ENCODE assay signal across 1 cellular context in the genomic region with DNA sequence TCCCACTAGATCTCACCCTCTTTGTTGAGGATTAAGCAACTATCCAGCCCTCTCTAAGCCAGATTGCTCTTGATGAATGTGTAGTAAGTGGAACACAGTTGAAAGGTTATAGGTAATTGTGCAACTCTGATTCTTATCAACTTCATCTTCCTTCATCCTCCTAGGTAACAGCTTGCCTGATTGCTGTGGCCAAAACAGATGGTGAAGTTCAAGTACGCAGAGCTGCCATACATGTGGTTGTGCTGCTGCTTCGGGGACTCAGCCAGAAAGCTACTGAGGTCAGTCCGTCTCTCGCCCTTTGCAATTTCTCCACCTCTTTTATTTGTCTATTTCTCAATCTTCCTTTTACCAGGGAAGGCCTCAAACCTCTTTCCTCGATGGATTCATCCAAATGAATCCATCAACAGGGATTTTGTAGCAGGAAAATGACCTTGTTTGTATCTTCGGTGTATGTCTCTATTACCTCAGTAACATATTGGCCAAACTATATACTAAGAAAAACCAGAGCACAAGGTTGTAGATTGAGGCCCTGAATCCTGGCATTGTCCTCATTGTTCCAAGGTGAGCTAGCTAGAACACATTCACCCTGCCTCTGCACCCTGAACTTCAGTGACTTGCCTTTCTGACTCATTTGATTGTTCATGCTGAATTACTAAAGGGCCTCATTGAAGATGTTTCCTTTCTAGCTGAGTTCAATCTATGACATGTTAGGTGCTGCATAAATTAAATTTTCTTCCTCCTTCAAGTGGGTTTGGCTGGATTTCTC.
TF ChIP-seq lines count a peak whose summit lies in the region.

No MANE protein-coding gene starts in this region.

TF ChIP-seq in HepG2, 621 proteins besides CTCF, POLR2A, EP300 and RAD21 (continued from another document):
- TF ChIP-seq, protein P1, sequence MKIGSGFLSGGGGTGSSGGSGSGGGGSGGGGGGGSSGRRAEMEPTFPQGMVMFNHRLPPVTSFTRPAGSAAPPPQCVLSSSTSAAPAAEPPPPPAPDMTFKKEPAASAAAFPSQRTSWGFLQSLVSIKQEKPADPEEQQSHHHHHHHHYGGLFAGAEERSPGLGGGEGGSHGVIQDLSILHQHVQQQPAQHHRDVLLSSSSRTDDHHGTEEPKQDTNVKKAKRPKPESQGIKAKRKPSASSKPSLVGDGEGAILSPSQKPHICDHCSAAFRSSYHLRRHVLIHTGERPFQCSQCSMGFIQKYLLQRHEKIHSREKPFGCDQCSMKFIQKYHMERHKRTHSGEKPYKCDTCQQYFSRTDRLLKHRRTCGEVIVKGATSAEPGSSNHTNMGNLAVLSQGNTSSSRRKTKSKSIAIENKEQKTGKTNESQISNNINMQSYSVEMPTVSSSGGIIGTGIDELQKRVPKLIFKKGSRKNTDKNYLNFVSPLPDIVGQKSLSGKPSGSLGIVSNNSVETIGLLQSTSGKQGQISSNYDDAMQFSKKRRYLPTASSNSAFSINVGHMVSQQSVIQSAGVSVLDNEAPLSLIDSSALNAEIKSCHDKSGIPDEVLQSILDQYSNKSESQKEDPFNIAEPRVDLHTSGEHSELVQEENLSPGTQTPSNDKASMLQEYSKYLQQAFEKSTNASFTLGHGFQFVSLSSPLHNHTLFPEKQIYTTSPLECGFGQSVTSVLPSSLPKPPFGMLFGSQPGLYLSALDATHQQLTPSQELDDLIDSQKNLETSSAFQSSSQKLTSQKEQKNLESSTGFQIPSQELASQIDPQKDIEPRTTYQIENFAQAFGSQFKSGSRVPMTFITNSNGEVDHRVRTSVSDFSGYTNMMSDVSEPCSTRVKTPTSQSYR (CRISPR knock-in tag; IDR thresholded peaks at IDR 0.05; ENCODE audit: borderline replicate concordance), result peak; percentile 12; the same call in 1 of the 2 replicates
- TF ChIP-seq TBL1XR1 (IDR thresholded peaks at IDR 0.05; ENCODE audit: borderline replicate concordance, low read length, partially characterized antibody) (peak; percentile 91), ATRX (CRISPR knock-in tag; IDR thresholded peaks at IDR 0.05; ENCODE audit: borderline replicate concordance) (no peak), FOXO1 (CRISPR knock-in tag; IDR thresholded peaks at IDR 0.05) (peak; percentile 56; the same call in 1 of the 2 replicates), FOSL1 (CRISPR knock-in tag; IDR thresholded peaks at IDR 0.05; ENCODE audit: borderline replicate concordance) (peak; percentile 33; the same call in 1 of the 2 replicates), CHD4 (IDR thresholded peaks at IDR 0.05; ENCODE audit: borderline replicate concordance, low read length) (peak; percentile 22; the same call in 1 of the 2 replicates), ZSCAN12 (CRISPR knock-in tag; IDR thresholded peaks at IDR 0.05) (0 out of 2 replicates have a peak, but pooled peaks have one; percentile 23), POLR2G (IDR thresholded peaks at IDR 0.05; ENCODE audit: low read depth, low read length) (0 out of 2 replicates have a peak, but pooled peaks have one; percentile 34), ZNF607 (CRISPR knock-in tag; IDR thresholded peaks at IDR 0.05; ENCODE audit: borderline replicate concordance) (no peak), NR2C2 (CRISPR knock-in tag; IDR thresholded peaks at IDR 0.05; ENCODE audit: borderline replicate concordance) (peak; percentile 94), ZSCAN20 (CRISPR knock-in tag; IDR thresholded peaks at IDR 0.05; ENCODE audit: borderline replicate concordance) (no peak), ZNF510 (CRISPR knock-in tag; IDR thresholded peaks at IDR 0.05; ENCODE audit: low read depth) (no peak), SOX5 (CRISPR knock-in tag; IDR thresholded peaks at IDR 0.05; ENCODE audit: borderline replicate concordance) (peak; percentile 55; the same call in 1 of the 2 replicates), JUNB (CRISPR knock-in tag; IDR thresholded peaks at IDR 0.05; ENCODE audit: borderline replicate concordance) (peak; percentile 59; the same call in 1 of the 2 replicates), GABPA (IDR thresholded peaks at IDR 0.05; ENCODE audit: low read depth, low read length) (no peak), GABPA (CRISPR knock-in tag; IDR thresholded peaks at IDR 0.05; ENCODE audit: low read depth) (no peak), SMC3 (IDR thresholded peaks at IDR 0.05; ENCODE audit: low read length) (peak; percentile 55; the same call in 1 of the 2 replicates), ARNT (IDR thresholded peaks at IDR 0.05) (no peak), ZNF367 (CRISPR knock-in tag; IDR thresholded peaks at IDR 0.05; ENCODE audit: borderline replicate concordance) (no peak), THYN1 (CRISPR knock-in tag; IDR thresholded peaks at IDR 0.05; ENCODE audit: borderline replicate concordance, low read depth) (no peak), MIER3 (CRISPR knock-in tag; IDR thresholded peaks at IDR 0.05; ENCODE audit: borderline replicate concordance) (no peak; the same call in 1 of the 2 replicates), SPEN (CRISPR knock-in tag; IDR thresholded peaks at IDR 0.05; ENCODE audit: low read depth) (peak; percentile 36; the same call in 1 of the 2 replicates), SMAD3 (CRISPR knock-in tag; IDR thresholded peaks at IDR 0.05) (peak; percentile 31; the same call in 1 of the 2 replicates), SP5 (CRISPR knock-in tag; IDR thresholded peaks at IDR 0.05; ENCODE audit: borderline replicate concordance, low read depth) (peak; percentile 61; the same call in 1 of the 2 replicates), ZNF878 (CRISPR knock-in tag; IDR thresholded peaks at IDR 0.05) (peak; percentile 92), HNF4A (CRISPR knock-in tag; IDR thresholded peaks at IDR 0.05) (peak; percentile 83)
- TF ChIP-seq, protein P2, sequence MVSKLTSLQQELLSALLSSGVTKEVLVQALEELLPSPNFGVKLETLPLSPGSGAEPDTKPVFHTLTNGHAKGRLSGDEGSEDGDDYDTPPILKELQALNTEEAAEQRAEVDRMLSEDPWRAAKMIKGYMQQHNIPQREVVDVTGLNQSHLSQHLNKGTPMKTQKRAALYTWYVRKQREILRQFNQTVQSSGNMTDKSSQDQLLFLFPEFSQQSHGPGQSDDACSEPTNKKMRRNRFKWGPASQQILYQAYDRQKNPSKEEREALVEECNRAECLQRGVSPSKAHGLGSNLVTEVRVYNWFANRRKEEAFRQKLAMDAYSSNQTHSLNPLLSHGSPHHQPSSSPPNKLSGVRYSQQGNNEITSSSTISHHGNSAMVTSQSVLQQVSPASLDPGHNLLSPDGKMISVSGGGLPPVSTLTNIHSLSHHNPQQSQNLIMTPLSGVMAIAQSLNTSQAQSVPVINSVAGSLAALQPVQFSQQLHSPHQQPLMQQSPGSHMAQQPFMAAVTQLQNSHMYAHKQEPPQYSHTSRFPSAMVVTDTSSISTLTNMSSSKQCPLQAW (CRISPR knock-in tag; IDR thresholded peaks at IDR 0.05), result 0 out of 2 replicates have a peak, but pooled peaks have one; percentile 41
TF ChIP-seq in HepG2: peak in this region for 128.
